7 cellular contexts compared by ENCODE assay signal in genomic region chr4:159048166-159048886, GRCh38. TPM values are rescaled to one million over a fixed set of nuclear protein-coding genes. Genes with fewer than 3 reads are reported as not detected.
DNase-seq lines count a peak whose midpoint lies in the region; ATAC-seq and TF ChIP-seq lines count a peak whose summit lies in the region.

No MANE protein-coding gene starts in this region.

- H3K4me1 Mint-ChIP-seq in activated CD4-positive, alpha-beta T cell treated with anti-CD3 and anti-CD28 coated beads, Interleukin-2, amount 10 ng/mL, durations not matched to agents 7 days and 5 days: peaks cover 19% of the 10 kb centered on the region

- ATAC-seq in left lobe of liver (peak; percentile 98), thoracic aorta (ENCODE audit: insufficient number of reproducible peaks, low FRiP score, low read depth) (no peak), GM19035 (IDR thresholded peaks at IDR 0.05; ENCODE audit: unreplicated experiment) (no peak), HG02840 (IDR thresholded peaks at IDR 0.05; ENCODE audit: low FRiP score, unreplicated experiment) (no peak)

- no peaks in the 10 kb centered on the region for H3K9me3 ChIP-seq in thoracic aorta

- no peak overlapping the region for H3K4me3 Mint-ChIP-seq in activated CD4-positive, alpha-beta T cell treated with anti-CD3 and anti-CD28 coated beads, Interleukin-2, amount 10 ng/mL, durations not matched to agents 7 days and 5 days

- H3K4me3 ChIP-seq in thoracic aorta: peak overlapping the region; percentile 60

- H3K4me1 ChIP-seq in thoracic aorta (ENCODE audit: control insufficient read depth in 1 of 2, low read depth in 2 of 2): no peaks in the 10 kb centered on the region

- peak; percentile 74 for DNase-seq in NCI-H1436 (lab: John Stamatoyannopoulos, UW)
- peak; percentile 1 for DNase-seq in cerebellar nuclear complex (lab: John Stamatoyannopoulos, UW)
- DNase-seq in left lobe of liver (ENCODE audit: low spot score): peak; percentile 80
- DNase-seq in thoracic aorta (ENCODE audit: low spot score): no peak
- DNase-seq in activated CD4-positive, alpha-beta T cell treated with anti-CD3 and anti-CD28 coated beads, Interleukin-2, amount 10 ng/mL, durations not matched to agents 7 days and 5 days: no peak

- CTCF ChIA-PET in activated CD4-positive, alpha-beta T cell treated with anti-CD3 and anti-CD28 coated beads, Interleukin-2, amount 10 ng/mL, durations not matched to agents 7 days and 5 days (lab: Charles Lee): no interaction called here

- peak overlapping the region in 1 of 2 donors; percentile 17 for H3K27ac ChIP-seq in thoracic aorta

- no peaks in the 10 kb centered on the region for H3K36me3 ChIP-seq in thoracic aorta

- peaks cover 2% of the 10 kb centered on the region for H3K27me3 Mint-ChIP-seq in activated CD4-positive, alpha-beta T cell treated with anti-CD3 and anti-CD28 coated beads, Interleukin-2, amount 10 ng/mL, durations not matched to agents 7 days and 5 days

- POLR2A ChIA-PET in activated CD4-positive, alpha-beta T cell treated with anti-CD3 and anti-CD28 coated beads, Interleukin-2, amount 10 ng/mL, durations not matched to agents 7 days and 5 days (lab: Charles Lee): interaction anchor here (0.6 kb wide), 1 partner anchor 69 kb away, joined by 3 read pairs; no protein-coding TSS in a partner anchor

- no peaks in the 10 kb centered on the region for H3K36me3 Mint-ChIP-seq in activated CD4-positive, alpha-beta T cell treated with anti-CD3 and anti-CD28 coated beads, Interleukin-2, amount 10 ng/mL, durations not matched to agents 7 days and 5 days (ENCODE audit: low read depth)

- no peak overlapping the region for H3K27ac Mint-ChIP-seq in activated CD4-positive, alpha-beta T cell treated with anti-CD3 and anti-CD28 coated beads, Interleukin-2, amount 10 ng/mL, durations not matched to agents 7 days and 5 days

- no peak for TF ChIP-seq CTCF in thoracic aorta (IDR thresholded peaks at IDR 0.05)

- H3K27me3 ChIP-seq in thoracic aorta (replicated peaks; ENCODE audit: insufficient read depth): no peaks in the 10 kb centered on the region

- peaks cover 2% of the 10 kb centered on the region for H3K9me3 Mint-ChIP-seq in activated CD4-positive, alpha-beta T cell treated with anti-CD3 and anti-CD28 coated beads, Interleukin-2, amount 10 ng/mL, durations not matched to agents 7 days and 5 days

RNA-seq across cellular contexts. Expression of gene RAPGEF2, which starts 54.6 kb away (rescaled TPM):
- total RNA-seq in left lobe of liver (31.0 TPM), thoracic aorta (10 to 100 TPM; 63.0 to 63.6 TPM)
- 10 to 100 TPM; 15.8 to 20.4 TPM for total RNA-seq in activated CD4-positive, alpha-beta T cell treated with anti-CD3 and anti-CD28 coated beads, Interleukin-2, amount 10 ng/mL, durations not matched to agents 7 days and 5 days

Comparison
In these comparisons a context has a peak if more than half of its experiments do, and no peak if none do; other contexts are left out.
1. DNase-seq: peak in NCI-H1436 (single experiment), cerebellar nuclear complex (2 of 2) and left lobe of liver (single experiment); none in thoracic aorta (single experiment) and activated CD4-positive, alpha-beta T cell treated with anti-CD3 and anti-CD28 coated beads, Interleukin-2, amount 10 ng/mL, durations not matched to agents 7 days and 5 days (single experiment).